36 cellular contexts compared by ENCODE assay signal in the genomic region with DNA sequence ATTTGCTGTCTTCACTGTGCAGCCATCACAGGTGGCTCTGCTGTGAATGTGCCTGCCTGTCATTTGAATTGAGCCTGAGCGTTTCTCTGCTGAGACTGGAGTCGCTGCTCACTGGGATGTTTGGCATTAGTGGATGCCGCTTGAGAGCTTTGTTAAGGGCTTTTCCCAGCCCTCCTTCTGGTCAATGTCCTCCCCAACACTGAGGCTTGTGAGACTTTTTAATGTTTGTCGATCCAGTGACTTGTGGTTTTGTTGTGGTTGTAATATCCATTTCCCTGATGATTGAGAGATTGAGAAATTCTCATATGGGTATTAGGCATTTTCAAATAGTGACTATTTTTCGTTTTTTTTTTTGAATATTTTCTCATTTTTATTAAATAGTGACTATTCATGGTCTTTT. TPM values are rescaled to one million over a fixed set of nuclear protein-coding genes. Genes with fewer than 3 reads are reported as not detected.
"Had no signal": no experiment of that assay in that cellular context is flagged by ENCODE, and none has a peak within 500 bp of the region (broad histone marks: within the 10 kb centered on the region; RNA-seq: fewer than 3 reads in every experiment).

No MANE protein-coding gene starts in this region.

- H3K4me3 Mint-ChIP-seq: mesothelial cell of epicardium; naive thymus-derived CD4-positive, alpha-beta T cell; natural killer cell treated with Interleukin-12 subunit alpha and Interleukin-12 subunit beta and Interleukin-15 and Interleukin-18, amount 100 ng/mL, for 72 hours; stimulated activated naive B cell treated with anti-CD40 and anti-IgM and Interleukin-4, amounts not matched to agents 10 μg/mL and 1 μg/mL and 100 μg/mL, for 72 hours had no signal

- H3K36me3 ChIP-seq: heart right ventricle, left lung, neutrophil, ovary, right atrium auricular region, stomach, thyroid gland, transverse colon, upper lobe of left lung, vagina had no signal

- H2AFZ ChIP-seq: hepatocyte had no signal

- H3K4me2 ChIP-seq: hepatocyte, smooth muscle cell had no signal

- H3K79me2 ChIP-seq: hepatocyte had no signal

- ATAC-seq: heart right ventricle; left cardiac atrium; left lung; naive thymus-derived CD4-positive, alpha-beta T cell; stimulated activated naive B cell treated with anti-CD40 and anti-IgM and Interleukin-4, amounts not matched to agents 10 μg/mL and 1 μg/mL and 100 μg/mL, for 72 hours had no signal

- H3K9me3 Mint-ChIP-seq: mesothelial cell of epicardium; natural killer cell treated with Interleukin-12 subunit alpha and Interleukin-12 subunit beta and Interleukin-15 and Interleukin-18, amount 100 ng/mL, for 72 hours had no signal

- H3K27me3 ChIP-seq: hepatocyte, ovary, right atrium auricular region, right lobe of liver, testis, thyroid gland, upper lobe of left lung, vagina had no signal

- H3K27ac ChIP-seq: heart right ventricle, hepatocyte, left lung, neutrophil, ovary, right atrium auricular region, right lobe of liver, stomach, testis, thyroid gland, transverse colon, upper lobe of left lung, vagina had no signal

- H3K4me3 ChIP-seq: heart right ventricle, hepatocyte, left lung, lung, ovary, right atrium auricular region, right lobe of liver, smooth muscle cell, stomach, testis, thyroid gland, transverse colon, upper lobe of left lung, vagina had no signal

- H3K4me1 Mint-ChIP-seq: naive thymus-derived CD4-positive, alpha-beta T cell had no signal

- FAIRE-seq: keratinocyte had no signal

- DNase-seq: heart right ventricle; kidney glomerular epithelial cell; left cardiac atrium; mesendoderm; naive thymus-derived CD4-positive, alpha-beta T cell; occipital lobe; ovary; right lobe of liver; stimulated activated CD4-positive, alpha-beta T cell treated with anti-CD3 and anti-CD28 coated beads, Interleukin-1b, Interleukin-23, amount 100 ng/mL, for 48 hours; stimulated activated CD4-positive, alpha-beta T cell treated with anti-CD3 and anti-CD28 coated beads, Interleukin-2, amount 100 ng/mL, for 48 hours; stimulated activated naive B cell treated with anti-CD40 and anti-IgM and Interleukin-4, amounts not matched to agents 10 μg/mL and 1 μg/mL and 100 μg/mL, for 72 hours; stimulated activated naive CD8-positive, alpha-beta T cell treated with anti-CD3 and anti-CD28 coated beads, Interleukin-15, Interleukin-2, amounts not matched to agents 100 U/mL and 50 U/mL, for 24 hours; stomach; testis; thyroid gland; transverse colon; upper lobe of left lung had no signal

- H3K27ac Mint-ChIP-seq: mesothelial cell of epicardium; natural killer cell treated with Interleukin-12 subunit alpha and Interleukin-12 subunit beta and Interleukin-15 and Interleukin-18, amount 100 ng/mL, for 72 hours; progenitor cell of endocrine pancreas had no signal

- H3K9me3 ChIP-seq: left lung, neutrophil, ovary, right lobe of liver, testis, thyroid gland, transverse colon, vagina had no signal

- H3K4me1 ChIP-seq: heart right ventricle, left lung, right atrium auricular region, right lobe of liver, stomach, testis, thyroid gland, transverse colon, upper lobe of left lung, vagina had no signal

- H3K36me3 Mint-ChIP-seq: mesothelial cell of epicardium; naive thymus-derived CD4-positive, alpha-beta T cell; natural killer cell treated with Interleukin-12 subunit alpha and Interleukin-12 subunit beta and Interleukin-15 and Interleukin-18, amount 100 ng/mL, for 72 hours had no signal

RNA-seq across cellular contexts. Expression of a gene that starts 2.6 kb away (rescaled TPM):
- total RNA-seq: heart right ventricle; hepatocyte; left cardiac atrium; left lung; lower leg skin; lung; mesothelial cell of epicardium; mononuclear cell; myocyte; naive thymus-derived CD4-positive, alpha-beta T cell; natural killer cell treated with Interleukin-12 subunit alpha and Interleukin-12 subunit beta and Interleukin-15 and Interleukin-18, amount 100 ng/mL, for 72 hours; occipital lobe; ovary; progenitor cell of endocrine pancreas; pulmonary artery endothelial cell; renal cortical epithelial cell; right atrium auricular region; right lobe of liver; skeletal muscle tissue; smooth muscle cell; stomach; thyroid gland; transverse colon; upper lobe of left lung; urinary bladder; vagina had no signal
- polyA plus RNA-seq: heart right ventricle; hepatocyte; keratinocyte; lung; naive thymus-derived CD4-positive, alpha-beta T cell; neural cell; ovary; smooth muscle cell; stomach; urinary bladder had no signal

RNA-seq across cellular contexts. Expression of a gene that starts 24.5 kb away (rescaled TPM):
- total RNA-seq: heart right ventricle; left cardiac atrium; left lung; lower leg skin; mesothelial cell of epicardium; mononuclear cell; myocyte; naive thymus-derived CD4-positive, alpha-beta T cell; natural killer cell treated with Interleukin-12 subunit alpha and Interleukin-12 subunit beta and Interleukin-15 and Interleukin-18, amount 100 ng/mL, for 72 hours; occipital lobe; progenitor cell of endocrine pancreas; pulmonary artery endothelial cell; renal cortical epithelial cell; right atrium auricular region; skeletal muscle tissue; smooth muscle cell; thyroid gland had no signal
- polyA plus RNA-seq: heart right ventricle; keratinocyte; naive thymus-derived CD4-positive, alpha-beta T cell; neural cell had no signal

RNA-seq across cellular contexts. Expression of a gene that starts 39.9 kb away (rescaled TPM):
- total RNA-seq: heart right ventricle; hepatocyte; left cardiac atrium; left lung; lower leg skin; lung; mesothelial cell of epicardium; mononuclear cell; myocyte; naive thymus-derived CD4-positive, alpha-beta T cell; natural killer cell treated with Interleukin-12 subunit alpha and Interleukin-12 subunit beta and Interleukin-15 and Interleukin-18, amount 100 ng/mL, for 72 hours; occipital lobe; ovary; progenitor cell of endocrine pancreas; pulmonary artery endothelial cell; renal cortical epithelial cell; right atrium auricular region; right lobe of liver; skeletal muscle tissue; smooth muscle cell; stomach; thyroid gland; transverse colon; upper lobe of left lung; urinary bladder; vagina had no signal
- polyA plus RNA-seq: heart right ventricle; keratinocyte; naive thymus-derived CD4-positive, alpha-beta T cell; neural cell; ovary; smooth muscle cell; stomach; urinary bladder had no signal

RNA-seq across cellular contexts. Expression of a gene that starts 57.3 kb away (rescaled TPM):
- total RNA-seq: heart right ventricle; hepatocyte; left cardiac atrium; left lung; lower leg skin; lung; mesothelial cell of epicardium; mononuclear cell; myocyte; naive thymus-derived CD4-positive, alpha-beta T cell; natural killer cell treated with Interleukin-12 subunit alpha and Interleukin-12 subunit beta and Interleukin-15 and Interleukin-18, amount 100 ng/mL, for 72 hours; occipital lobe; ovary; progenitor cell of endocrine pancreas; pulmonary artery endothelial cell; renal cortical epithelial cell; right atrium auricular region; right lobe of liver; skeletal muscle tissue; smooth muscle cell; stomach; thyroid gland; transverse colon; upper lobe of left lung; urinary bladder; vagina had no signal
- polyA plus RNA-seq: heart right ventricle; hepatocyte; keratinocyte; lung; naive thymus-derived CD4-positive, alpha-beta T cell; neural cell; ovary; smooth muscle cell; stomach; urinary bladder had no signal
